In genomic region chr4:42627887-42628646, GRCh38 we compare ENCODE assay signal across 9 cellular contexts. TPM values are rescaled to one million over a fixed set of nuclear protein-coding genes. Genes with fewer than 3 reads are reported as not detected.
A peak's percentile ranks its signal among the peaks of the same experiment; 100 is the strongest.
DNase-seq lines count a peak whose midpoint lies in the region; ATAC-seq and TF ChIP-seq lines count a peak whose summit lies in the region.
"Had no signal": no experiment of that assay in that cellular context is flagged by ENCODE, and none has a peak within 500 bp of the region (broad histone marks: within the 10 kb centered on the region; RNA-seq: fewer than 3 reads in every experiment).

No MANE protein-coding gene starts in this region.

- H3K4me1 ChIP-seq in mesendoderm (ENCODE audit: control insufficient read depth, low read depth, low read length) (peaks cover 2% of the 10 kb centered on the region), uterus (no peaks in the 10 kb centered on the region)

- H3K9ac ChIP-seq in mesendoderm (ENCODE audit: low read length): no peak overlapping the region

- no peak overlapping the region for H2AK5ac ChIP-seq in mesendoderm (ENCODE audit: low read length)

- no peak overlapping the region for H4K8ac ChIP-seq in mesendoderm (ENCODE audit: low read depth, low read length)

- TF ChIP-seq POLR2A in uterus (IDR thresholded peaks at IDR 0.05): no peak

- no peaks in the 10 kb centered on the region for H3K9me3 ChIP-seq in uterus

- H3K18ac ChIP-seq in mesendoderm (ENCODE audit: low read length): no peak overlapping the region

- TF ChIP-seq CTCF in GM12875 (IDR thresholded peaks at IDR 0.05; ENCODE audit: borderline replicate concordance, insufficient read depth, low read depth, low read length) (no peak), uterus (IDR thresholded peaks at IDR 0.05) (no peak)

- H2BK5ac ChIP-seq in mesendoderm (ENCODE audit: low read length): no peak overlapping the region

- ATAC-seq in GM21717 (IDR thresholded peaks at IDR 0.05; ENCODE audit: unreplicated experiment): peak; percentile 92

- peak overlapping the region; percentile 22 for H3K4me3 ChIP-seq in GM12875 (ENCODE audit: low read depth, low read length)
- H3K4me3 ChIP-seq in mesendoderm (ENCODE audit: low read length): no peak overlapping the region
- H3K4me3 ChIP-seq in uterus: no peak overlapping the region

- H2BK120ac ChIP-seq in mesendoderm (ENCODE audit: low read depth, low read length): no peak overlapping the region

- intact Hi-C loops in uterus (cut with DNase I; ENCODE audit: low total_unique reads): no loop called here

- H3K27me3 ChIP-seq in mesendoderm (ENCODE audit: insufficient read depth, low read length, poor library complexity) (no peaks in the 10 kb centered on the region), uterus (no peaks in the 10 kb centered on the region)

- H3K36me3 ChIP-seq in mesendoderm (ENCODE audit: control insufficient read depth, insufficient read depth, low read length): no peaks in the 10 kb centered on the region
- H3K36me3 ChIP-seq in uterus: no peaks in the 10 kb centered on the region

- H3K27ac ChIP-seq in mesendoderm (ENCODE audit: low read depth, low read length): no peak overlapping the region
- no peak overlapping the region for H3K27ac ChIP-seq in uterus
- H3K27ac ChIP-seq: epithelial cell of prostate had no signal

- H3K56ac ChIP-seq in mesendoderm (ENCODE audit: low read length): peak overlapping the region; percentile 32

- no peak overlapping the region for H3K4ac ChIP-seq in mesendoderm (ENCODE audit: low read depth, low read length)

- H2BK15ac ChIP-seq in mesendoderm (replicated peaks; ENCODE audit: low read depth): no peak overlapping the region

- H3K4me2 ChIP-seq in mesendoderm (ENCODE audit: low read length): no peak overlapping the region

- WGBS in mesendoderm (ENCODE audit: extremely low coverage, insufficient coverage, low lambda C conversion rate): no CpG with 5 or more reads among the region's 9 CpGs

- no peak overlapping the region for H4K5ac ChIP-seq in mesendoderm (ENCODE audit: low read length)

- H3K79me1 ChIP-seq in mesendoderm (ENCODE audit: low read length): no peaks in the 10 kb centered on the region

- DNase-seq in NCI-H1092 treated with DMSO at 0.1 percent for 48 hours (lab: John Stamatoyannopoulos, UW): peak; percentile 77
- peak; percentile 40 to 61 for DNase-seq in activated T-cell treated with anti-CD3 and anti-CD28 coated beads, Interleukin-2, amount 50 U/mL, for 48 hours
- peak; percentile 19 for DNase-seq in mesendoderm
- DNase-seq in uterus: peak; percentile 45 to 55
- DNase-seq in AG08396 (ENCODE audit: low spot score): no peak
- no peak for DNase-seq in MV-4-11 (lab: John Stamatoyannopoulos, UW)

- no peaks in the 10 kb centered on the region for H3K79me2 ChIP-seq in mesendoderm (ENCODE audit: control insufficient read depth, insufficient read depth, low read length)

- no peak overlapping the region for H3K23ac ChIP-seq in mesendoderm (ENCODE audit: low read length)

RNA-seq across cellular contexts. Expression of gene ATP8A1, which starts 28.8 kb away (rescaled TPM):
- 1.9 TPM for polyA plus RNA-seq in mesendoderm (2013, experiment 1 of 2)
- polyA plus RNA-seq in mesendoderm (2013, experiment 2 of 2): 2.3 TPM
- total RNA-seq in uterus: 10 to 100 TPM; 21.3 to 34.7 (median 25.9) TPM

Comparison
In these comparisons a context has a peak if more than half of its experiments do, and no peak if none do; other contexts are left out.
1. DNase-seq: peak in NCI-H1092 treated with DMSO at 0.1 percent for 48 hours (single experiment), activated T-cell treated with anti-CD3 and anti-CD28 coated beads, Interleukin-2, amount 50 U/mL, for 48 hours (2 of 2), mesendoderm (single experiment) and uterus (2 of 2); none in AG08396 (single experiment) and MV-4-11 (single experiment).